ENCODE assay signal across 17 cellular contexts in the genomic region with DNA sequence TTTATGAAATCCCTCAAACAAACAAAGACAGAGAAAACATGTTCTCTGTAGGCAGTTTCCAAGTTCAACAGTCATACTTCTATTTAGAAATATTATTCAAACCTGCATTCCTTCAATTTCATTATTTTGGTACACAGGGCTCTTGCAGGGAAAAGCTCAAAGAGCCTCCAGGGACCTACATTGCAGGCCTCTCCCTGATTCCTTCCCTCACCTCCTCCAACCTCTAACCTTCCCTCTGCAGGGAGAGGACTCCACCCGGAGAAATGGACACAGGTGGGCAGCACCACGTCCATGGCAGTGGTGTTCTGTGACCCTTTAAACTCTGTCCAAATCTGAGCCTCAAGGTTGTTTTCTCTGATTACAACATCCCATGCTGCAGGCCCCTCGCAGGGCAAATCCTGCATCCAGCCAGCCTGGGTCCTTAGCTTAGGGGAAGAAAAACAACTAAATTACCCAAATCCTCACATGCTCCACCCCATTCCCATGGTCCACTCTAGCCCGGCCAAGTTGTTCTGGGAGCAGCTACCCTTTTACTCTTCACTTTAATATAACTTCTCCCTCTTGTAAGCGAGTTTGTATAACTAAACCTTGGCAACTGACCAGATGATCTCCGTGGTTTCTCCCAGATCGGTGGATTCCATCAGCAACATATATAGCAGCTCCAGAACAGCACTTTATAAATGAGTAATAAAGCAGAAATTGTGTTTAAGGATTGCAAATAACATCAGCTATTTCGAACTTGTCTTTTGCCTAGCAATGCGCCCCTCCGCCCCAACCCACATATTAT.
DNase-seq lines count a peak whose midpoint lies in the region; ATAC-seq, FAIRE-seq and TF ChIP-seq lines count a peak whose summit lies in the region.
"Had no signal": no experiment of that assay in that cellular context is flagged by ENCODE, and none has a peak within 500 bp of the region (broad histone marks: within the 10 kb centered on the region; RNA-seq: fewer than 3 reads in every experiment).

No MANE protein-coding gene starts in this region.

- ATAC-seq in mucosa of descending colon (no peak), GM18907 (IDR thresholded peaks at IDR 0.05; ENCODE audit: unreplicated experiment) (no peak)
- ATAC-seq: upper lobe of right lung had no signal

- TF ChIP-seq POLR2A in esophagus muscularis mucosa (IDR thresholded peaks at IDR 0.05; ENCODE audit: low read depth), result no peak
- no peak for TF ChIP-seq POLR2A in sigmoid colon (IDR thresholded peaks at IDR 0.05)

- DNase-seq in RCC 7860 (ENCODE audit: low spot score) (peak; percentile 34), esophagus muscularis mucosa (ENCODE audit: extremely low spot score) (peak; percentile 91), sigmoid colon (no peak), NCI-H1417 treated with DMSO at 0.1 percent for 48 hours (lab: John Stamatoyannopoulos, UW) (no peak), amygdala (lab: John Stamatoyannopoulos, UW) (no peak), mucosa of descending colon (no peak)
- DNase-seq: activated naive CD8-positive, alpha-beta T cell treated with anti-CD3 and anti-CD28 coated beads, Interleukin-2, amount 10 ng/mL, durations not matched to agents 7 days and 5 days; AML-193; glutamatergic neuron; kidney glomerular epithelial cell; naive B cell; NCI-H2227 treated with DMSO at 0.1 percent for 48 hours; spleen; SW 1271; upper lobe of right lung had no signal

- FAIRE-seq in RCC 7860 (lab: Jason Lieb, UNC), result peak; percentile 31

- H3K9me3 ChIP-seq in esophagus muscularis mucosa, result no peaks in the 10 kb centered on the region
- no peaks in the 10 kb centered on the region for H3K9me3 ChIP-seq in sigmoid colon
- no peaks in the 10 kb centered on the region for H3K9me3 ChIP-seq in mucosa of descending colon
- H3K9me3 ChIP-seq: upper lobe of right lung had no signal

- no peaks in the 10 kb centered on the region for H3K79me2 ChIP-seq in ACC112 (ENCODE audit: control insufficient read depth, insufficient read depth, low read length, unreplicated experiment)

- WGBS in esophagus muscularis mucosa, result 63% methylated on average over 10 of the region's 10 CpGs
- WGBS in sigmoid colon, 2 donors, result 68 to 81% methylated on average over 10 of the region's 10 CpGs

- H3K27ac ChIP-seq in ACC112 (ENCODE audit: low read depth, low read length) (peak overlapping the region; percentile 100), esophagus muscularis mucosa (replicated peaks in 1 of 4) (peak overlapping the region; percentile 42 to 81 (median 67)), sigmoid colon (peak overlapping the region; percentile 48 to 77 (median 65))
- H3K27ac ChIP-seq: upper lobe of right lung had no signal

- H2AFZ ChIP-seq in ACC112 (ENCODE audit: low read length, unreplicated experiment), result no peak overlapping the region

- H3K4me3 ChIP-seq in ACC112 (ENCODE audit: low read depth, low read length), result no peak overlapping the region
- no peak overlapping the region for H3K4me3 ChIP-seq in esophagus muscularis mucosa
- H3K4me3 ChIP-seq in sigmoid colon, result no peak overlapping the region
- no peak overlapping the region for H3K4me3 ChIP-seq in mucosa of descending colon
- H3K4me3 ChIP-seq: spleen, upper lobe of right lung had no signal

- intact Hi-C loops in esophagus muscularis mucosa (cut with DNase I), result no loop called here
- intact Hi-C loops in sigmoid colon (cut with DNase I), result no loop called here
- intact Hi-C loops in mucosa of descending colon (cut with DNase I, micrococcal nuclease), result no loop called here

- TF ChIP-seq EP300 in esophagus muscularis mucosa (IDR thresholded peaks at IDR 0.05) (no peak), sigmoid colon (IDR thresholded peaks at IDR 0.05) (no peak)

- no peaks in the 10 kb centered on the region for H3K27me3 ChIP-seq in ACC112 (ENCODE audit: insufficient read depth, low read length)
- no peaks in the 10 kb centered on the region for H3K27me3 ChIP-seq in esophagus muscularis mucosa
- no peaks in the 10 kb centered on the region for H3K27me3 ChIP-seq in sigmoid colon
- H3K27me3 ChIP-seq: spleen, upper lobe of right lung had no signal

- TF ChIP-seq CTCF in esophagus muscularis mucosa (IDR thresholded peaks at IDR 0.05) (no peak), sigmoid colon (IDR thresholded peaks at IDR 0.05) (no peak), mucosa of descending colon (IDR thresholded peaks at IDR 0.05) (no peak)

- H3K36me3 ChIP-seq in ACC112 (ENCODE audit: insufficient read depth, low read length), result no peaks in the 10 kb centered on the region
- H3K36me3 ChIP-seq in esophagus muscularis mucosa, result no peaks in the 10 kb centered on the region
- no peaks in the 10 kb centered on the region for H3K36me3 ChIP-seq in sigmoid colon
- no peaks in the 10 kb centered on the region for H3K36me3 ChIP-seq in mucosa of descending colon (ENCODE audit: low read depth)
- H3K36me3 ChIP-seq: spleen, upper lobe of right lung had no signal

- peaks cover 58% of the 10 kb centered on the region for H3K4me1 ChIP-seq in ACC112 (ENCODE audit: control insufficient read depth, insufficient read depth, low read length, unreplicated experiment)
- H3K4me1 ChIP-seq in esophagus muscularis mucosa, result peaks cover 27 to 72% (median 61%) of the 10 kb centered on the region in 4 donors
- H3K4me1 ChIP-seq in sigmoid colon, result peaks cover 0 to 7% (median 0%) of the 10 kb centered on the region in 4 donors
- no peaks in the 10 kb centered on the region for H3K4me1 ChIP-seq in mucosa of descending colon (ENCODE audit: low read depth)

Comparison
In these comparisons a context has a peak if more than half of its experiments do, and no peak if none do; other contexts are left out.
1. DNase-seq: peak in RCC 7860 (single experiment) and esophagus muscularis mucosa (single experiment); none in sigmoid colon (single experiment), NCI-H1417 treated with DMSO at 0.1 percent for 48 hours (single experiment), amygdala (0 of 56) and mucosa of descending colon (0 of 3).
2. Peak in every context shown above with its lines, with median percentiles within 50 percentile points of each other: H3K27ac ChIP-seq.